8 cellular contexts compared by ENCODE assay signal in the genomic region with DNA sequence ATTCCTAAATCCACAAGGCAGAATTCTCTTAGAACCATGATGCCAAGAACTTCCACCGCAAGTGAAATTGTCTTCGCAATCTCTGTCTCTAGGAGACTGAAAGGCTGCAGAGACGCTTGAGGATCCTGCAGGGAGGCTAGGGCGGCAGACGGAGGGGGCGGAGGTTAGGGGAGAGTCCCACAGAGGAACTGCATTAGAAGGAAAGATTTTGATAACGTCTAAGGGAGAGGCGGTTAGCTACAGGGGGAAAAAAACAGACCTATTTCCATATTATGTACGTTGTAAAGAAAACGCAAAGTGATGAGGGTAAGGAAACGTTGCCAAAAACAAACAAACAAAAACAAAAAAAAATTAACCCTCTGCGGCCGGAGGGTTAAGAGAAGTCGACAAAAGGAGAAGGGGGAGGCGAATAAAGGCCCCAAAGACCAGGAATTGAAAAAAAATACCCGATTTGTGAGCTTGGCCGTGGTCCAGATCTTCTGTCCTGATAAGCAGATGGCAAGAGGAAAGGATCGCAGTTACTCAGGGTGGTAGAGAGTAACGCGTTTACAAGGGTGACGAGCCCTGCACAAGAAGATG. TPM values are rescaled to one million over a fixed set of nuclear protein-coding genes. Genes with fewer than 3 reads are reported as not detected.
DNase-seq lines count a peak whose midpoint lies in the region; ATAC-seq and TF ChIP-seq lines count a peak whose summit lies in the region.

No MANE protein-coding gene starts in this region.

- H3K27me3 Mint-ChIP-seq in activated naive CD8-positive, alpha-beta T cell treated with anti-CD3 and anti-CD28 coated beads for 36 hours, result no peaks in the 10 kb centered on the region

- H3K27ac Mint-ChIP-seq in activated naive CD8-positive, alpha-beta T cell treated with anti-CD3 and anti-CD28 coated beads for 36 hours, result no peak overlapping the region

- peaks cover 28% of the 10 kb centered on the region for H4K20me1 ChIP-seq in DND-41 (ENCODE audit: insufficient read depth, low read length)

- DNase-seq in DND-41 (peak; percentile 67), HuH-7.5 (ENCODE audit: low spot score) (peak; percentile 12), SKM-1 (lab: John Stamatoyannopoulos, UW; ENCODE audit: unreplicated experiment) (peak; percentile 3), left cardiac atrium (peak; percentile 67), psoas muscle (peak; percentile 45 to 70), vagina (ENCODE audit: extremely low spot score in 2 of 2) (no peak)
- peak; percentile 63 for DNase-seq in activated naive CD8-positive, alpha-beta T cell treated with anti-CD3 and anti-CD28 coated beads for 36 hours

- peaks cover 49% of the 10 kb centered on the region for H3K4me1 Mint-ChIP-seq in activated naive CD8-positive, alpha-beta T cell treated with anti-CD3 and anti-CD28 coated beads for 36 hours

- TF ChIP-seq POLR2A in vagina (IDR thresholded peaks at IDR 0.05), result no peak

- H2AFZ ChIP-seq in DND-41 (ENCODE audit: low read depth, low read length), result peak overlapping the region; percentile 94

- no peaks in the 10 kb centered on the region for H3K9me3 ChIP-seq in DND-41 (ENCODE audit: insufficient read depth, low read length, severe bottlenecking)
- H3K9me3 ChIP-seq in psoas muscle, result no peaks in the 10 kb centered on the region
- no peaks in the 10 kb centered on the region for H3K9me3 ChIP-seq in vagina

- H3K27me3 ChIP-seq in DND-41 (ENCODE audit: insufficient read depth, low read length, poor library complexity) (no peaks in the 10 kb centered on the region), psoas muscle (ENCODE audit: insufficient read depth in 3 of 3, low read length in 2 of 3) (no peaks in the 10 kb centered on the region), vagina (no peaks in the 10 kb centered on the region)

- H3K9ac ChIP-seq in DND-41 (ENCODE audit: low read depth, low read length), result peak overlapping the region; percentile 73

- H3K4me3 ChIP-seq in DND-41 (ENCODE audit: low read depth in 1 of 2, low read length in 2 of 2), result peak overlapping the region; percentile 88 to 89
- H3K4me3 ChIP-seq in psoas muscle, result peak overlapping the region; percentile 89
- H3K4me3 ChIP-seq in vagina, result peak overlapping the region; percentile 86 to 90

- WGBS in psoas muscle, 3 donors, result 0% methylated on average over 21 of the region's 21 CpGs

- H3K36me3 ChIP-seq in DND-41 (ENCODE audit: insufficient read depth, low read length), result no peaks in the 10 kb centered on the region; the same call in 1 of the 2 replicates
- H3K36me3 ChIP-seq in psoas muscle (ENCODE audit: insufficient read depth in 1 of 2, low read depth in 1 of 2), result no peaks in the 10 kb centered on the region
- no peaks in the 10 kb centered on the region for H3K36me3 ChIP-seq in vagina

- ATAC-seq in DND-41 (ENCODE audit: insufficient read depth, low read depth) (peak; percentile 53), GM21529 (IDR thresholded peaks at IDR 0.05; ENCODE audit: unreplicated experiment) (peak; percentile 23), left cardiac atrium (peak; percentile 41 to 71), psoas muscle (peak; percentile 30 to 54 (median 42))

- H3K4me3 Mint-ChIP-seq in activated naive CD8-positive, alpha-beta T cell treated with anti-CD3 and anti-CD28 coated beads for 36 hours, result no peak overlapping the region

- H3K9me3 Mint-ChIP-seq in activated naive CD8-positive, alpha-beta T cell treated with anti-CD3 and anti-CD28 coated beads for 36 hours, result peaks cover 13% of the 10 kb centered on the region

- H3K27ac ChIP-seq in DND-41 (ENCODE audit: low read length), result peak overlapping the region; percentile 93
- H3K27ac ChIP-seq in psoas muscle, result peak overlapping the region; percentile 90
- peak overlapping the region; percentile 90 for H3K27ac ChIP-seq in vagina

- peaks cover 97% of the 10 kb centered on the region for H3K79me2 ChIP-seq in DND-41 (ENCODE audit: insufficient read depth, low read length)

- TF ChIP-seq CTCF in DND-41 (IDR thresholded peaks at IDR 0.05; ENCODE audit: borderline replicate concordance, extremely low read depth, low read length, poor library complexity, severe bottlenecking) (no peak), psoas muscle (IDR thresholded peaks at IDR 0.05) (no peak), vagina (IDR thresholded peaks at IDR 0.05) (no peak)

- peak overlapping the region; percentile 75 for H3K4me2 ChIP-seq in DND-41 (ENCODE audit: insufficient read depth, low read length)

- H3K4me1 ChIP-seq in DND-41 (ENCODE audit: insufficient read depth, low read length) (peaks cover 64% of the 10 kb centered on the region), psoas muscle (peaks cover 60% of the 10 kb centered on the region), vagina (peaks cover 64% of the 10 kb centered on the region)

- H3K36me3 Mint-ChIP-seq in activated naive CD8-positive, alpha-beta T cell treated with anti-CD3 and anti-CD28 coated beads for 36 hours, result peaks cover 36% of the 10 kb centered on the region

- intact Hi-C loops in left cardiac atrium (cut with DNase I) (loop anchor here in 1 of 2 donors (5.0 to 10.0 kb wide), 2 partner anchors 124 to 176 kb away; partner anchors contain the start of genes FANCM and PRPF39), psoas muscle (cut with DNase I) (loop anchor here (5.0 to 10.0 kb wide), 3 partner anchors 64 to 124 kb away; partner anchors contain the start of gene PRPF39 (in 2 of the 2)), vagina (cut with DNase I) (no loop called here)

RNA-seq across cellular contexts. Expression of gene KLHL28, which starts 0.5 kb away (rescaled TPM):
- 10 to 100 TPM in 1 of 2 experiments, 1 to 10 TPM in 1; 9.7 to 11.0 TPM for total RNA-seq in activated naive CD8-positive, alpha-beta T cell treated with anti-CD3 and anti-CD28 coated beads for 36 hours
- total RNA-seq in left cardiac atrium, result 10 to 100 TPM; 10.5 to 10.9 TPM
- total RNA-seq in psoas muscle, result 10 to 100 TPM; 10.4 to 15.5 (median 13.0) TPM
- 10 to 100 TPM in 1 of 3 donors, 1 to 10 TPM in 2; 3.3 to 12.2 (median 4.5) TPM for polyA plus RNA-seq in psoas muscle
- total RNA-seq in vagina, result 12.8 TPM

RNA-seq across cellular contexts. Expression of gene TOGARAM1, which starts 0.8 kb away (rescaled TPM):
- 1 to 10 TPM; 6.2 to 7.5 TPM for total RNA-seq in activated naive CD8-positive, alpha-beta T cell treated with anti-CD3 and anti-CD28 coated beads for 36 hours
- 10 to 100 TPM; 14.8 to 18.6 TPM for total RNA-seq in left cardiac atrium
- 10 to 100 TPM in 3 of 4 donors, 1 to 10 TPM in 1; 9.1 to 16.0 (median 11.5) TPM for total RNA-seq in psoas muscle
- 1 to 10 TPM; 5.1 to 8.7 (median 5.9) TPM for polyA plus RNA-seq in psoas muscle
- 13.0 TPM for total RNA-seq in vagina

Comparison
In these comparisons a context has a peak if more than half of its experiments do, and no peak if none do; other contexts are left out.
1. DNase-seq: peak in DND-41 (single experiment), HuH-7.5 (single experiment), SKM-1 (single experiment), activated naive CD8-positive, alpha-beta T cell treated with anti-CD3 and anti-CD28 coated beads for 36 hours (single experiment), left cardiac atrium (single experiment) and psoas muscle (2 of 2); none in vagina (0 of 2).
2. Peak in every context shown above with its lines, with median percentiles within 50 percentile points of each other: ATAC-seq, H3K27ac ChIP-seq and H3K4me3 ChIP-seq.